10 cellular contexts compared by ENCODE assay signal in genomic region chr22:21755855-21756284, GRCh38. TPM values are rescaled to one million over a fixed set of nuclear protein-coding genes. Genes with fewer than 3 reads are reported as not detected.
DNase-seq lines count a peak whose midpoint lies in the region; ATAC-seq and TF ChIP-seq lines count a peak whose summit lies in the region.
"Had no signal": no experiment of that assay in that cellular context is flagged by ENCODE, and none has a peak within 500 bp of the region (broad histone marks: within the 10 kb centered on the region; RNA-seq: fewer than 3 reads in every experiment).

No MANE protein-coding gene starts in this region.

- POLR2A ChIA-PET in MCF 10A (lab: Yijun Ruan, JAX) (no interaction called here), activated B cell treated with CpG ODN at 0.5 μM for 24 hours (lab: Charles Lee) (no interaction called here)

- no TSS peak for BruUV-seq in MCF 10A (replicated peaks; lab: Mats Ljungman, UMichigan)

- no peaks in the 10 kb centered on the region for H3K9me3 Mint-ChIP-seq in MCF 10A (ENCODE audit: unreplicated experiment)
- no peaks in the 10 kb centered on the region for H3K9me3 Mint-ChIP-seq in activated B cell treated with CpG ODN at 0.5 μM for 24 hours
- H3K9me3 Mint-ChIP-seq: CD4-positive, CD25-positive, alpha-beta regulatory T cell had no signal

- H3K9me3 ChIP-seq in breast epithelium (no peaks in the 10 kb centered on the region), prostate gland (no peaks in the 10 kb centered on the region)

- WGBS in prostate gland: 62% methylated on average over 5 of the region's 5 CpGs

- TF ChIP-seq CTCF in MCF 10A (IDR thresholded peaks at IDR 0.05; ENCODE audit: unreplicated experiment) (no peak), breast epithelium (IDR thresholded peaks at IDR 0.05) (no peak), activated B cell treated with CpG ODN at 0.5 μM for 24 hours (IDR thresholded peaks at IDR 0.05) (no peak), fibroblast of villous mesenchyme (IDR thresholded peaks at IDR 0.05; ENCODE audit: insufficient read depth, low read depth, low read length) (no peak), prostate gland (IDR thresholded peaks at IDR 0.05) (no peak)

- no peak for TF ChIP-seq POLR2A in breast epithelium (IDR thresholded peaks at IDR 0.05)
- TF ChIP-seq POLR2A in prostate gland (IDR thresholded peaks at IDR 0.05): no peak

- H3K4me3 ChIP-seq in breast epithelium: no peak overlapping the region
- H3K4me3 ChIP-seq in fibroblast of villous mesenchyme (ENCODE audit: low read depth, low read length): no peak overlapping the region
- no peak overlapping the region for H3K4me3 ChIP-seq in prostate gland

- CTCF ChIA-PET in MCF 10A (lab: Yijun Ruan, JAX): no interaction called here
- CTCF ChIA-PET in activated B cell treated with CpG ODN at 0.5 μM for 24 hours (lab: Charles Lee): no interaction called here

- no peaks in the 10 kb centered on the region for H3K4me1 Mint-ChIP-seq in MCF 10A (ENCODE audit: insufficient read depth, unreplicated experiment)
- H3K4me1 Mint-ChIP-seq in activated B cell treated with CpG ODN at 0.5 μM for 24 hours: peaks cover 21% of the 10 kb centered on the region

- H3K27me3 Mint-ChIP-seq in MCF 10A (ENCODE audit: insufficient read depth, unreplicated experiment): no peaks in the 10 kb centered on the region
- H3K27me3 Mint-ChIP-seq in activated B cell treated with CpG ODN at 0.5 μM for 24 hours: no peaks in the 10 kb centered on the region
- H3K27me3 Mint-ChIP-seq: CD4-positive, CD25-positive, alpha-beta regulatory T cell had no signal

- no peak overlapping the region for H3K4me3 Mint-ChIP-seq in MCF 10A (ENCODE audit: unreplicated experiment)
- no peak overlapping the region for H3K4me3 Mint-ChIP-seq in activated B cell treated with CpG ODN at 0.5 μM for 24 hours
- H3K4me3 Mint-ChIP-seq: CD4-positive, CD25-positive, alpha-beta regulatory T cell had no signal

- H3K27me3 ChIP-seq in breast epithelium (no peaks in the 10 kb centered on the region), prostate gland (replicated peaks; ENCODE audit: insufficient read depth) (no peaks in the 10 kb centered on the region)

- H3K36me3 Mint-ChIP-seq in MCF 10A (ENCODE audit: insufficient read depth, unreplicated experiment) (peaks cover 28% of the 10 kb centered on the region), activated B cell treated with CpG ODN at 0.5 μM for 24 hours (ENCODE audit: low read depth) (peaks cover 35% of the 10 kb centered on the region)

- no peak overlapping the region for H3K27ac Mint-ChIP-seq in MCF 10A (ENCODE audit: low read depth, unreplicated experiment)
- H3K27ac Mint-ChIP-seq in activated B cell treated with CpG ODN at 0.5 μM for 24 hours: peak overlapping the region; percentile 20

- ATAC-seq in activated B cell treated with CpG ODN at 0.5 μM for 24 hours (ENCODE audit: low read depth): no peak

- no peaks in the 10 kb centered on the region for H3K4me1 ChIP-seq in breast epithelium
- H3K4me1 ChIP-seq in prostate gland (replicated peaks): no peaks in the 10 kb centered on the region

- intact Hi-C loops in MCF 10A (cut with micrococcal nuclease) (no loop called here), breast epithelium (cut with DNase I; ENCODE audit: low total_unique reads) (no loop called here), activated B cell treated with CpG ODN at 0.5 μM for 24 hours (cut with micrococcal nuclease) (no loop called here), prostate gland (cut with DNase I) (loop anchor here (10.0 kb wide), 1 partner anchor 119 kb away; no protein-coding TSS in a partner anchor)

- no peak overlapping the region for H3K27ac ChIP-seq in breast epithelium
- no peak overlapping the region for H3K27ac ChIP-seq in prostate gland

- no peaks in the 10 kb centered on the region for H3K36me3 ChIP-seq in breast epithelium
- H3K36me3 ChIP-seq in prostate gland: no peaks in the 10 kb centered on the region

- DNase-seq in MCF 10A (ENCODE audit: unreplicated experiment) (peak; percentile 2), breast epithelium (ENCODE audit: low spot score in 2 of 2) (no peak), activated B cell treated with CpG ODN at 0.5 μM for 24 hours (no peak), fibroblast of villous mesenchyme (ENCODE audit: low read depth) (peak; percentile 60), stromal cell of bone marrow (ENCODE audit: low read depth) (peak; percentile 74), NCI-H510A treated with DMSO at 0.1 percent for 48 hours (lab: John Stamatoyannopoulos, UW) (no peak), putamen (ENCODE audit: low spot score) (no peak), prostate gland (ENCODE audit: low spot score) (no peak)
- DNase-seq: CD4-positive, CD25-positive, alpha-beta regulatory T cell; NCI-H146 had no signal

RNA-seq across cellular contexts. Expression of gene YPEL1, which starts 20.3 kb away (rescaled TPM):
- 0.07 and 0.27 TPM in 2 replicates for total RNA-seq in MCF 10A (2022)
- total RNA-seq in breast epithelium: 1 to 10 TPM; 7.8 to 8.5 (median 7.9) TPM
- total RNA-seq in activated B cell treated with CpG ODN at 0.5 μM for 24 hours: 3.0 and 4.1 TPM in 2 replicates
- total RNA-seq in fibroblast of villous mesenchyme: under 0.01 TPM in 2 replicates
- 10 to 100 TPM in 1 of 2 donors, 1 to 10 TPM in 1; 2.9 to 16.2 TPM for total RNA-seq in prostate gland

Comparison
In these comparisons a context has a peak if more than half of its experiments do, and no peak if none do; other contexts are left out.
1. DNase-seq: peak in MCF 10A (single experiment), fibroblast of villous mesenchyme (single experiment) and stromal cell of bone marrow (single experiment); none in breast epithelium (0 of 2), activated B cell treated with CpG ODN at 0.5 μM for 24 hours (single experiment), NCI-H510A treated with DMSO at 0.1 percent for 48 hours (single experiment), putamen (single experiment) and prostate gland (single experiment).